Comparison of ENCODE assay signal across 23 cellular contexts in the genomic region with DNA sequence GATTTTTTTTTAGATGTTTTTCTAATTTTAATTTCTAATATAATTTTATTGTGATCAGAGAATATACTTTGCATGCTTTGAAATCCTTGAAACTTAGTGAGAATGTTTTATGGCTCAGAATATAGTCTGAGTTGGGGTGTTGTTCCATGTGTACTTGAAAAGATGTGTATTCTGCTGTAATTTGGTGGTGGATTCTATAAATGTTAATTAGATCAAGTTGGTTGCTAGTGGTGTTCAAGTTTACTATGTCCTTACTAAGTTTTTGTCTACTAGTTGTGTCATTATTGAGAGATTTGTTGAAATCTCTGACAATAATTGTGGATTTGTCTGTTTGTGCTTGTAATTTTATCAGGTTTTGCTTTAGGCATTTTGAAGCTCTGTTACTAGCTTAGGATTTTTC.
"Had no signal": no experiment of that assay in that cellular context is flagged by ENCODE, and none has a peak within 500 bp of the region (broad histone marks: within the 10 kb centered on the region; RNA-seq: fewer than 3 reads in every experiment).

No MANE protein-coding gene starts in this region.

- ATAC-seq: foreskin keratinocyte, gastrocnemius medialis, heart right ventricle, left cardiac atrium, left lung, left ventricle myocardium superior had no signal

- H3K27ac ChIP-seq: coronary artery, esophagus muscularis mucosa, foreskin keratinocyte, gastrocnemius medialis, heart right ventricle, left lung had no signal

- H3K27me3 ChIP-seq: dorsolateral prefrontal cortex, esophagus muscularis mucosa, foreskin keratinocyte, gastrocnemius medialis, heart right ventricle, left lung had no signal

- DNase-seq: dermis blood vessel endothelial cell; dorsolateral prefrontal cortex; effector CD4-positive, alpha-beta T cell; effector memory CD4-positive, alpha-beta T cell; foreskin keratinocyte; gastrocnemius medialis; glutamatergic neuron; head of caudate nucleus; heart right ventricle; hippocampal formation; left cardiac atrium; left lung; left ventricle myocardium superior; mammary epithelial cell; mesendoderm; midbrain had no signal

- FAIRE-seq: colon, endothelial cell of umbilical vein, islet of Langerhans, keratinocyte had no signal

- H3K36me3 ChIP-seq: esophagus muscularis mucosa, gastrocnemius medialis, heart right ventricle, left lung had no signal

- H3K4me3 ChIP-seq: coronary artery, dorsolateral prefrontal cortex, esophagus muscularis mucosa, gastrocnemius medialis, heart right ventricle, left lung, lung had no signal

- H3K9me3 ChIP-seq: gastrocnemius medialis had no signal
